ENCODE assay signal across 1 cellular context in genomic region chr11:76752321-76753175, GRCh38.
TF ChIP-seq lines count a peak whose summit lies in the region.

No MANE protein-coding gene starts in this region.

TF ChIP-seq in IMR-90, 13 proteins besides CTCF, POLR2A, EP300 and RAD21 (continued from another document):
- TF ChIP-seq BHLHE40 (IDR thresholded peaks at IDR 0.05; ENCODE audit: low read depth, low read length) (no peak), CHD1 (IDR thresholded peaks at IDR 0.05; ENCODE audit: low read depth, low read length) (no peak), SMC3 (IDR thresholded peaks at IDR 0.05; ENCODE audit: low read depth, low read length) (no peak), USF2 (IDR thresholded peaks at IDR 0.05; ENCODE audit: low read depth, low read length) (no peak), FOS (IDR thresholded peaks at IDR 0.05; ENCODE audit: low read depth, low read length) (no peak), MAZ (IDR thresholded peaks at IDR 0.05; ENCODE audit: borderline replicate concordance, low read depth, low read length) (no peak), CEBPB (IDR thresholded peaks at IDR 0.05; ENCODE audit: low read depth, low read length) (no peak), NFE2L2 (IDR thresholded peaks at IDR 0.05; ENCODE audit: low read depth, low read length) (no peak), MAFK (IDR thresholded peaks at IDR 0.05; ENCODE audit: low read depth, low read length) (no peak), RFX5 (IDR thresholded peaks at IDR 0.05; ENCODE audit: low read depth, low read length) (no peak)
